Comparison of ENCODE assay signal across 1 cellular context in genomic region chr12:68686595-68687521, GRCh38.
TF ChIP-seq lines count a peak whose summit lies in the region.

TSS of gene NUP107 (plus strand) at chr12:68686978. CDS start at chr12:68687066, 88 bp downstream.

TF ChIP-seq in K562, 482 proteins besides CTCF, POLR2A, EP300 and RAD21 (continued from another document and continues in another):
- TF ChIP-seq ZBTB11 (CRISPR knock-in tag; IDR thresholded peaks at IDR 0.05) (peak; percentile 96 to 100 (median 100)), ARID4B (CRISPR knock-in tag; IDR thresholded peaks at IDR 0.05) (peak; percentile 88), ZNF717 (CRISPR knock-in tag; IDR thresholded peaks at IDR 0.05) (no peak), BHLHE40 (IDR thresholded peaks at IDR 0.05; ENCODE audit: low read length) (peak; percentile 52; the same call in 1 of the 2 replicates), ZNF57 (CRISPR knock-in tag; IDR thresholded peaks at IDR 0.05) (no peak), SRSF7 (optimal IDR thresholded peaks at IDR 0.05; ENCODE audit: low read depth, low read length) (no peak), ZBTB9 (CRISPR knock-in tag; IDR thresholded peaks at IDR 0.05) (peak; percentile 42; the same call in 1 of the 2 replicates), SIN3A (IDR thresholded peaks at IDR 0.05; ENCODE audit: borderline replicate concordance in 2 of 2, control insufficient read depth in 1 of 2, low read depth in 2 of 2, low read length in 2 of 2) (peak in 1 of 2 experiments; percentile 88), XRCC4 (IDR thresholded peaks at IDR 0.05; ENCODE audit: extremely low read depth, insufficient read depth, insufficient read length) (no peak), ZNF232 (CRISPR knock-in tag; IDR thresholded peaks at IDR 0.05) (no peak), ARID2 (IDR thresholded peaks at IDR 0.05) (no peak), POLR2G (IDR thresholded peaks at IDR 0.05; ENCODE audit: low read depth, low read length) (peak; percentile 77), ZNF253 (CRISPR knock-in tag; conservative IDR thresholded peaks at IDR 0.05) (no peak), ZBTB8A (IDR thresholded peaks at IDR 0.05; ENCODE audit: partially characterized antibody) (no peak), CCNT2 (IDR thresholded peaks at IDR 0.05; ENCODE audit: borderline replicate concordance, extremely low read depth, insufficient read length, low read depth, low read length) (peak; percentile 61), BCL6 (CRISPR knock-in tag; IDR thresholded peaks at IDR 0.05) (no peak), EGR1 (conservative IDR thresholded peaks at IDR 0.05) (peak; percentile 97), BDP1 (IDR thresholded peaks at IDR 0.05; ENCODE audit: insufficient read depth, insufficient read length) (no peak), KAT7 (CRISPR knock-in tag; IDR thresholded peaks at IDR 0.05; ENCODE audit: borderline replicate concordance) (peak; percentile 92; the same call in 1 of the 2 replicates), ZFP91 (CRISPR knock-in tag; IDR thresholded peaks at IDR 0.05) (no peak), ZNF197 (CRISPR knock-in tag; IDR thresholded peaks at IDR 0.05; ENCODE audit: low read depth) (0 out of 2 replicates have a peak, but pooled peaks have one; percentile 63), PHTF2 (CRISPR knock-in tag; IDR thresholded peaks at IDR 0.05) (no peak), RBM22 (IDR thresholded peaks at IDR 0.05; ENCODE audit: low read depth, low read length, poor library complexity, severe bottlenecking) (no peak), ZNF124 (CRISPR knock-in tag; IDR thresholded peaks at IDR 0.05) (no peak), JUND (IDR thresholded peaks at IDR 0.05; ENCODE audit: borderline replicate concordance, low read depth, low read length) (peak; percentile 88), JUND (tag; IDR thresholded peaks at IDR 0.05; ENCODE audit: borderline replicate concordance, low read depth, low read length) (peak; percentile 91; the same call in 2 of the 3 replicates), TEAD4 (IDR thresholded peaks at IDR 0.05; ENCODE audit: low read length) (peak; percentile 57), TEAD4 (CRISPR knock-in tag; IDR thresholded peaks at IDR 0.05; ENCODE audit: borderline replicate concordance) (no peak), MAFK (IDR thresholded peaks at IDR 0.05; ENCODE audit: low read length) (no peak; the same call in 1 of the 2 replicates), L3MBTL2 (IDR thresholded peaks at IDR 0.05) (peak; percentile 57), TCF3 (CRISPR knock-in tag; IDR thresholded peaks at IDR 0.05) (peak; percentile 73), ZHX1 (conservative IDR thresholded peaks at IDR 0.05; ENCODE audit: low read length) (no peak), CHCHD3 (CRISPR knock-in tag; IDR thresholded peaks at IDR 0.05) (no peak), ELF1 (tag; IDR thresholded peaks at IDR 0.05) (peak; percentile 89), ZNF133 (CRISPR knock-in tag; IDR thresholded peaks at IDR 0.05) (no peak), HBP1 (CRISPR knock-in tag; IDR thresholded peaks at IDR 0.05) (no peak), FOXP1 (CRISPR knock-in tag; IDR thresholded peaks at IDR 0.05) (no peak)
- TF ChIP-seq, protein P1, sequence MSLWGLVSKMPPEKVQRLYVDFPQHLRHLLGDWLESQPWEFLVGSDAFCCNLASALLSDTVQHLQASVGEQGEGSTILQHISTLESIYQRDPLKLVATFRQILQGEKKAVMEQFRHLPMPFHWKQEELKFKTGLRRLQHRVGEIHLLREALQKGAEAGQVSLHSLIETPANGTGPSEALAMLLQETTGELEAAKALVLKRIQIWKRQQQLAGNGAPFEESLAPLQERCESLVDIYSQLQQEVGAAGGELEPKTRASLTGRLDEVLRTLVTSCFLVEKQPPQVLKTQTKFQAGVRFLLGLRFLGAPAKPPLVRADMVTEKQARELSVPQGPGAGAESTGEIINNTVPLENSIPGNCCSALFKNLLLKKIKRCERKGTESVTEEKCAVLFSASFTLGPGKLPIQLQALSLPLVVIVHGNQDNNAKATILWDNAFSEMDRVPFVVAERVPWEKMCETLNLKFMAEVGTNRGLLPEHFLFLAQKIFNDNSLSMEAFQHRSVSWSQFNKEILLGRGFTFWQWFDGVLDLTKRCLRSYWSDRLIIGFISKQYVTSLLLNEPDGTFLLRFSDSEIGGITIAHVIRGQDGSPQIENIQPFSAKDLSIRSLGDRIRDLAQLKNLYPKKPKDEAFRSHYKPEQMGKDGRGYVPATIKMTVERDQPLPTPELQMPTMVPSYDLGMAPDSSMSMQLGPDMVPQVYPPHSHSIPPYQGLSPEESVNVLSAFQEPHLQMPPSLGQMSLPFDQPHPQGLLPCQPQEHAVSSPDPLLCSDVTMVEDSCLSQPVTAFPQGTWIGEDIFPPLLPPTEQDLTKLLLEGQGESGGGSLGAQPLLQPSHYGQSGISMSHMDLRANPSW (CRISPR knock-in tag; IDR thresholded peaks at IDR 0.05) = peak; percentile 82; the same call in 1 of the 2 replicates
- TF ChIP-seq, protein P2, sequence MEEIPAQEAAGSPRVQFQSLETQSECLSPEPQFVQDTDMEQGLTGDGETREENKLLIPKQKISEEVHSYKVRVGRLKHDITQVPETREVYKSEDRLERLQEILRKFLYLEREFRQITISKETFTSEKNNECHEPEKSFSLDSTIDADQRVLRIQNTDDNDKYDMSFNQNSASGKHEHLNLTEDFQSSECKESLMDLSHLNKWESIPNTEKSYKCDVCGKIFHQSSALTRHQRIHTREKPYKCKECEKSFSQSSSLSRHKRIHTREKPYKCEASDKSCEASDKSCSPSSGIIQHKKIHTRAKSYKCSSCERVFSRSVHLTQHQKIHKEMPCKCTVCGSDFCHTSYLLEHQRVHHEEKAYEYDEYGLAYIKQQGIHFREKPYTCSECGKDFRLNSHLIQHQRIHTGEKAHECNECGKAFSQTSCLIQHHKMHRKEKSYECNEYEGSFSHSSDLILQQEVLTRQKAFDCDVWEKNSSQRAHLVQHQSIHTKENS (CRISPR knock-in tag; IDR thresholded peaks at IDR 0.05) = no peak
- TF ChIP-seq, protein P3, sequence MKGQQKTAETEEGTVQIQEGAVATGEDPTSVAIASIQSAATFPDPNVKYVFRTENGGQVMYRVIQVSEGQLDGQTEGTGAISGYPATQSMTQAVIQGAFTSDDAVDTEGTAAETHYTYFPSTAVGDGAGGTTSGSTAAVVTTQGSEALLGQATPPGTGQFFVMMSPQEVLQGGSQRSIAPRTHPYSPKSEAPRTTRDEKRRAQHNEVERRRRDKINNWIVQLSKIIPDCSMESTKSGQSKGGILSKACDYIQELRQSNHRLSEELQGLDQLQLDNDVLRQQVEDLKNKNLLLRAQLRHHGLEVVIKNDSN (CRISPR knock-in tag; IDR thresholded peaks at IDR 0.05) = no peak
- TF ChIP-seq, protein P4, sequence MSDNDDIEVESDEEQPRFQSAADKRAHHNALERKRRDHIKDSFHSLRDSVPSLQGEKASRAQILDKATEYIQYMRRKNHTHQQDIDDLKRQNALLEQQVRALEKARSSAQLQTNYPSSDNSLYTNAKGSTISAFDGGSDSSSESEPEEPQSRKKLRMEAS (CRISPR knock-in tag; IDR thresholded peaks at IDR 0.05) = peak; percentile 77
